In the genomic region with DNA sequence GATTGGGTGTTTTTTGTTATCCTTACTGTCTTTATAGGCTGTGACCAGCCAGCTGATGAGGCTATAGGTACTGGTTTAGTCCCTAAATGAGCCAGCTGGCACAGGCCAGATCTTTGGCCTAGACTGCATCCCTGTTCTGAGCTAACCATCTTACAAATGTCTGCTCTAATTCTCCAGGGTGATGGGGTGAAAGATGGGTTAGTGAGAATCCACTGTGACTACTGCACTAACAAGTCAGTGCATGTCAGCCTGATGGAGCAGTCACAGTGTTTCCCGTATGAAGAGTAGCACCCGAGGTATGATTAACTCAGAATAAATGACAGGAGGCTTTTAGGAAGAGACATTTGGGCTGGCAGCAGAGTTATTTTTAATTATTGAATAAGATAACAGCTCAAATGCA, we compare ENCODE assay signal across 21 cellular contexts.
DNase-seq lines count a peak whose midpoint lies in the region; ATAC-seq and TF ChIP-seq lines count a peak whose summit lies in the region.
"Had no signal": no experiment of that assay in that cellular context is flagged by ENCODE, and none has a peak within 500 bp of the region (broad histone marks: within the 10 kb centered on the region; RNA-seq: fewer than 3 reads in every experiment).

No MANE protein-coding gene starts in this region.

- peak overlapping the region; percentile 57 for H3K27ac Mint-ChIP-seq in MCF 10A (ENCODE audit: low read depth, unreplicated experiment)
- H3K27ac Mint-ChIP-seq: CD14-positive monocyte had no signal

- H3K9me2 ChIP-seq in PC-3 (replicated peaks; ENCODE audit: low read length) = no peaks in the 10 kb centered on the region

- H3K4me2 ChIP-seq in smooth muscle cell (no peak overlapping the region), PC-3 (ENCODE audit: low read length) (no peak overlapping the region)
- H3K4me2 ChIP-seq: A549 had no signal

- H3K27me3 ChIP-seq in breast epithelium (no peaks in the 10 kb centered on the region), smooth muscle cell (ENCODE audit: low read depth) (no peaks in the 10 kb centered on the region), PC-3 (ENCODE audit: low read length) (no peaks in the 10 kb centered on the region), thyroid gland (no peaks in the 10 kb centered on the region), psoas muscle (ENCODE audit: insufficient read depth in 3 of 3, low read length in 2 of 3) (no peaks in the 10 kb centered on the region)
- H3K27me3 ChIP-seq: MG63, Peyer's patch had no signal

- H3K9ac ChIP-seq in smooth muscle cell (ENCODE audit: low read depth) (no peak overlapping the region), PC-3 (ENCODE audit: low read length) (no peak overlapping the region)

- H3K27ac ChIP-seq in breast epithelium (no peak overlapping the region), epithelial cell of prostate (peak overlapping the region; percentile 19), smooth muscle cell (ENCODE audit: low read depth) (peak overlapping the region; percentile 28), PC-3 (ENCODE audit: low read length) (no peak overlapping the region), thyroid gland (no peak overlapping the region), psoas muscle (no peak overlapping the region)
- H3K27ac ChIP-seq: A549, Peyer's patch had no signal

- H3K4me1 ChIP-seq in breast epithelium = no peaks in the 10 kb centered on the region
- H3K4me1 ChIP-seq in smooth muscle cell (ENCODE audit: low read depth) = no peaks in the 10 kb centered on the region
- H3K4me1 ChIP-seq in PC-3 (ENCODE audit: insufficient read depth, low read length) = no peaks in the 10 kb centered on the region
- H3K4me1 ChIP-seq in thyroid gland = no peaks in the 10 kb centered on the region
- H3K4me1 ChIP-seq in psoas muscle = no peaks in the 10 kb centered on the region
- H3K4me1 ChIP-seq: A549, Peyer's patch had no signal

- DNase-seq in MCF 10A (ENCODE audit: unreplicated experiment) = peak; percentile 48
- DNase-seq in breast epithelium (ENCODE audit: low spot score in 2 of 2) = no peak
- DNase-seq in NCI-H2171 treated with DMSO at 0.1 percent for 48 hours (lab: John Stamatoyannopoulos, UW) = peak; percentile 77
- DNase-seq in epithelial cell of prostate (ENCODE audit: low read depth, low spot score) = peak; percentile 73
- DNase-seq in smooth muscle cell (lab: John Stamatoyannopoulos, UW; ENCODE audit: unreplicated experiment) = no peak
- no peak for DNase-seq in PC-3
- no peak for DNase-seq in thyroid gland
- DNase-seq in psoas muscle = no peak
- DNase-seq: COR-L47, DMS79 treated with DMSO at 0.1 percent for 48 hours, GDM1, KG1, MG63, NCI-H1417 treated with DMSO at 0.1 percent for 48 hours, NCI-H2107, NCI-H446 treated with DMSO at 0.1 percent for 48 hours, NCI-H774, Peyer's patch, SHP77 treated with DMSO at 0.1 percent for 48 hours had no signal

- H3K27me3 Mint-ChIP-seq in MCF 10A (ENCODE audit: insufficient read depth, unreplicated experiment) = no peaks in the 10 kb centered on the region

- WGBS in smooth muscle cell (ENCODE audit: low lambda C conversion rate) = 67% methylated on average over 2 of the region's 2 CpGs
- WGBS in thyroid gland, 2 donors = 81 to 91% methylated on average over 2 of the region's 2 CpGs
- WGBS in psoas muscle, 3 donors = 79 to 90% (median 83%) methylated on average over 2 of the region's 2 CpGs

- TF ChIP-seq POLR2A in breast epithelium (IDR thresholded peaks at IDR 0.05) (no peak), thyroid gland (IDR thresholded peaks at IDR 0.05) (no peak)

- H3K4me1 Mint-ChIP-seq in MCF 10A (ENCODE audit: insufficient read depth, unreplicated experiment) = peaks cover 23% of the 10 kb centered on the region
- H3K4me1 Mint-ChIP-seq: CD14-positive monocyte had no signal

- H2AFZ ChIP-seq in smooth muscle cell (ENCODE audit: low read depth) = no peak overlapping the region
- no peak overlapping the region for H2AFZ ChIP-seq in PC-3 (ENCODE audit: low read length)

- H3K4me3 Mint-ChIP-seq in MCF 10A (ENCODE audit: unreplicated experiment) = no peak overlapping the region
- H3K4me3 Mint-ChIP-seq: CD14-positive monocyte had no signal

- H3K36me3 Mint-ChIP-seq in MCF 10A (ENCODE audit: insufficient read depth, unreplicated experiment) = peaks cover 7% of the 10 kb centered on the region
- H3K36me3 Mint-ChIP-seq: CD14-positive monocyte had no signal

- H4K20me1 ChIP-seq in smooth muscle cell (ENCODE audit: low read depth) (no peaks in the 10 kb centered on the region), PC-3 (ENCODE audit: low read length) (no peaks in the 10 kb centered on the region)

- intact Hi-C loops in MCF 10A (cut with micrococcal nuclease) (no loop called here), breast epithelium (cut with DNase I; ENCODE audit: low total_unique reads) (no loop called here), PC-3 (cut with micrococcal nuclease) (no loop called here), thyroid gland (cut with DNase I) (no loop called here), psoas muscle (cut with DNase I) (no loop called here)

- H3K9me3 Mint-ChIP-seq in MCF 10A (ENCODE audit: unreplicated experiment) = peaks cover 7% of the 10 kb centered on the region

- BruUV-seq in MCF 10A (replicated peaks; lab: Mats Ljungman, UMichigan) (no TSS peak), PC-3 (replicated peaks; lab: Mats Ljungman, UMichigan) (no TSS peak)

- TF ChIP-seq CTCF in MCF 10A (IDR thresholded peaks at IDR 0.05; ENCODE audit: unreplicated experiment) (no peak), breast epithelium (IDR thresholded peaks at IDR 0.05) (no peak), smooth muscle cell (IDR thresholded peaks at IDR 0.05; ENCODE audit: borderline replicate concordance, insufficient read depth, poor library complexity, severe bottlenecking) (no peak), PC-3 (conservative IDR thresholded peaks at IDR 0.05; ENCODE audit: low read depth, low read length) (no peak), thyroid gland (IDR thresholded peaks at IDR 0.05) (no peak), psoas muscle (IDR thresholded peaks at IDR 0.05) (no peak)

- POLR2A ChIA-PET in MCF 10A (lab: Yijun Ruan, JAX) = interaction anchor here (0.9 to 1.3 kb wide), 5 partner anchors 9 to 182 kb away, joined by 3 to 4 read pairs (median 3); no protein-coding TSS in a partner anchor
- POLR2A ChIA-PET in PC-3 (lab: Charles Lee; ENCODE audit: unreplicated experiment) = no interaction called here

- CTCF ChIA-PET in MCF 10A (lab: Yijun Ruan, JAX) (interaction anchor here (0.6 to 1.6 kb wide), 5 partner anchors 9 to 492 kb away, joined by 3 to 4 read pairs (median 3); no protein-coding TSS in a partner anchor), PC-3 (lab: Charles Lee) (no interaction called here)

- H3K4me3 ChIP-seq in breast epithelium (no peak overlapping the region), smooth muscle cell (no peak overlapping the region), PC-3 (ENCODE audit: low read length) (no peak overlapping the region), thyroid gland (replicated peaks in 1 of 3) (no peak overlapping the region), psoas muscle (no peak overlapping the region)
- H3K4me3 ChIP-seq: A549, MG63, Peyer's patch had no signal

- no peaks in the 10 kb centered on the region for H3K9me3 ChIP-seq in breast epithelium
- H3K9me3 ChIP-seq in smooth muscle cell (replicated peaks; ENCODE audit: low read depth) = no peaks in the 10 kb centered on the region
- no peaks in the 10 kb centered on the region for H3K9me3 ChIP-seq in PC-3 (ENCODE audit: low read length)
- no peaks in the 10 kb centered on the region for H3K9me3 ChIP-seq in thyroid gland
- H3K9me3 ChIP-seq in psoas muscle = no peaks in the 10 kb centered on the region
- H3K9me3 ChIP-seq: A549, MG63, Peyer's patch had no signal

- ATAC-seq in PC-3 = no peak
- no peak for ATAC-seq in psoas muscle
- ATAC-seq: A549 had no signal

- H3F3A ChIP-seq in smooth muscle cell (ENCODE audit: low read depth) = no peaks in the 10 kb centered on the region
- no peaks in the 10 kb centered on the region for H3F3A ChIP-seq in PC-3 (ENCODE audit: low read length, unreplicated experiment)

- H3K79me2 ChIP-seq in smooth muscle cell (ENCODE audit: low read depth) (no peaks in the 10 kb centered on the region), PC-3 (ENCODE audit: low read length) (no peaks in the 10 kb centered on the region)

- H3K36me3 ChIP-seq in breast epithelium = no peaks in the 10 kb centered on the region
- peaks cover 13% of the 10 kb centered on the region for H3K36me3 ChIP-seq in smooth muscle cell (ENCODE audit: low read depth)
- no peaks in the 10 kb centered on the region for H3K36me3 ChIP-seq in PC-3 (ENCODE audit: low read depth, low read length)
- H3K36me3 ChIP-seq in thyroid gland = peaks cover 0 to 4% of the 10 kb centered on the region in 2 donors
- no peaks in the 10 kb centered on the region for H3K36me3 ChIP-seq in psoas muscle (ENCODE audit: insufficient read depth in 1 of 2, low read depth in 1 of 2)
- H3K36me3 ChIP-seq: MG63, Peyer's patch had no signal

Comparison
In these comparisons a context has a peak if more than half of its experiments do, and no peak if none do; other contexts are left out.
1. DNase-seq: peak in MCF 10A (single experiment), NCI-H2171 treated with DMSO at 0.1 percent for 48 hours (single experiment) and epithelial cell of prostate (single experiment); none in breast epithelium (0 of 2), smooth muscle cell (single experiment), PC-3 (single experiment), thyroid gland (0 of 2) and psoas muscle (0 of 2).
2. H3K27ac ChIP-seq: peak in epithelial cell of prostate (single experiment) and smooth muscle cell (single experiment); none in breast epithelium (0 of 2), PC-3 (single experiment), thyroid gland (0 of 3) and psoas muscle (single experiment).